ENCODE assay signal across 22 cellular contexts in the genomic region with DNA sequence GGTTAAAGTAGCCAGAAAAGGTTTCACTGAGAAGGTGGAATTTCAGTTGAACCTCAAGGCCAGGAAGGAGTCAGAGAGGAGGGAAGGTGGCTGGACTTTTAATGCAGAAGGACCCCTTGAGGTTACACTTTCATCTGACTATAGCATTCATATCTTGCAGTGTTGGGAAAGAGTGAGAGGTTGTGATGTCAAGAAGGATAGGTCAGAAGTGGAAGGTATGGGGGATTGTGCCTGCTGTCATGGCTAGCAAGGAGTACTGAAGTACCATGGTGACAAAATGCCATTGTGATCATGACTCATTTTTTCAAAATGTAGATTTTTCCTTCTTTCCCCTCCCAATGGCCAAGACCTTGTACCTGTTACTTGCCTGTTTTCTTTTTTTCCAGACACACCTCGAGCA. TPM values are rescaled to one million over a fixed set of nuclear protein-coding genes. Genes with fewer than 3 reads are reported as not detected.
DNase-seq lines count a peak whose midpoint lies in the region; ATAC-seq, FAIRE-seq and TF ChIP-seq lines count a peak whose summit lies in the region.
"Had no signal": no experiment of that assay in that cellular context is flagged by ENCODE, and none has a peak within 500 bp of the region (broad histone marks: within the 10 kb centered on the region; RNA-seq: fewer than 3 reads in every experiment).

No MANE protein-coding gene starts in this region.

- TF ChIP-seq CTCF in HEK293 (tag by site-specific recombination; IDR thresholded peaks at IDR 0.05) = no peak

- peaks cover 8% of the 10 kb centered on the region for H3K27me3 Mint-ChIP-seq in activated naive CD8-positive, alpha-beta T cell treated with anti-CD3 and anti-CD28 coated beads, Interleukin-2, amount 50 U/mL, for 24 hours
- no peaks in the 10 kb centered on the region for H3K27me3 Mint-ChIP-seq in activated naive CD8-positive, alpha-beta T cell treated with anti-CD3 and anti-CD28 coated beads for 36 hours
- H3K27me3 Mint-ChIP-seq in stimulated activated naive CD8-positive, alpha-beta T cell treated with anti-CD3 and anti-CD28 coated beads, Interleukin-15, Interleukin-2, amounts not matched to agents 100 ng/mL and 50 ng/mL, for 24 hours = peaks cover 9% of the 10 kb centered on the region

- H3K9me3 Mint-ChIP-seq in activated naive CD8-positive, alpha-beta T cell treated with anti-CD3 and anti-CD28 coated beads, Interleukin-2, amount 50 U/mL, for 24 hours = peaks cover 5% of the 10 kb centered on the region
- peaks cover 1% of the 10 kb centered on the region for H3K9me3 Mint-ChIP-seq in activated naive CD8-positive, alpha-beta T cell treated with anti-CD3 and anti-CD28 coated beads for 36 hours
- H3K9me3 Mint-ChIP-seq in stimulated activated naive CD8-positive, alpha-beta T cell treated with anti-CD3 and anti-CD28 coated beads, Interleukin-15, Interleukin-2, amounts not matched to agents 100 ng/mL and 50 ng/mL, for 24 hours = no peaks in the 10 kb centered on the region
- H3K9me3 Mint-ChIP-seq: CD8-positive, alpha-beta memory T cell; HFFc6 had no signal

- peak; percentile 8; the same call in 1 of the 2 replicates for TF ChIP-seq POLR2A in Raji (IDR thresholded peaks at IDR 0.05; ENCODE audit: insufficient read depth, low read depth, low read length)
- TF ChIP-seq POLR2A in H54 (IDR thresholded peaks at IDR 0.05; ENCODE audit: low read depth, low read length) = no peak

- peak overlapping the region; percentile 71 for H3K27ac Mint-ChIP-seq in activated naive CD8-positive, alpha-beta T cell treated with anti-CD3 and anti-CD28 coated beads, Interleukin-2, amount 50 U/mL, for 24 hours
- H3K27ac Mint-ChIP-seq in activated naive CD8-positive, alpha-beta T cell treated with anti-CD3 and anti-CD28 coated beads for 36 hours = no peak overlapping the region
- H3K27ac Mint-ChIP-seq in stimulated activated naive CD8-positive, alpha-beta T cell treated with anti-CD3 and anti-CD28 coated beads, Interleukin-15, Interleukin-2, amounts not matched to agents 100 ng/mL and 50 ng/mL, for 24 hours = peak overlapping the region; percentile 34
- H3K27ac Mint-ChIP-seq: CD8-positive, alpha-beta memory T cell; HFFc6 had no signal

- H3K27ac ChIP-seq in HEK293 (ENCODE audit: extremely low read depth, low read depth, low read length) = no peak overlapping the region
- H3K27ac ChIP-seq: BLaER1 treated with 17β-estradiol and CSF1 and Interleukin-3, amounts not matched to agents 10 nM and 100 nM; GM23248; HL-60 had no signal

- DNase-seq in activated naive CD8-positive, alpha-beta T cell treated with anti-CD3 and anti-CD28 coated beads, Interleukin-2, amount 50 U/mL, for 24 hours = no peak
- DNase-seq in activated naive CD8-positive, alpha-beta T cell treated with anti-CD3 and anti-CD28 coated beads for 36 hours = no peak
- DNase-seq in H54 (ENCODE audit: insufficient read length, low spot score) (no peak), NCI-H510A (lab: John Stamatoyannopoulos, UW) (no peak), NCI-H526 (lab: John Stamatoyannopoulos, UW) (no peak)
- DNase-seq: 8988T; CD8-positive, alpha-beta memory T cell; COR-L47; DMS 273 treated with DMSO at 0.1 percent for 48 hours; DMS53; DND-41; GM23248; HCEC 1CT; HFFc6 had no signal

- POLR2A ChIA-PET in HEK293 (lab: Yijun Ruan, JAX) = no interaction called here

- peaks cover 69% of the 10 kb centered on the region for H3K4me1 Mint-ChIP-seq in activated naive CD8-positive, alpha-beta T cell treated with anti-CD3 and anti-CD28 coated beads, Interleukin-2, amount 50 U/mL, for 24 hours
- H3K4me1 Mint-ChIP-seq in activated naive CD8-positive, alpha-beta T cell treated with anti-CD3 and anti-CD28 coated beads for 36 hours = peaks cover 37% of the 10 kb centered on the region
- H3K4me1 Mint-ChIP-seq in stimulated activated naive CD8-positive, alpha-beta T cell treated with anti-CD3 and anti-CD28 coated beads, Interleukin-15, Interleukin-2, amounts not matched to agents 100 ng/mL and 50 ng/mL, for 24 hours (ENCODE audit: low read depth) = peaks cover 75% of the 10 kb centered on the region

- no peak overlapping the region for H3K4me3 ChIP-seq in HEK293 (ENCODE audit: low read depth, low read length)
- H3K4me3 ChIP-seq: BLaER1 treated with 17β-estradiol and CSF1 and Interleukin-3, amounts not matched to agents 10 nM and 100 nM; GM23248 had no signal

- ATAC-seq in activated naive CD8-positive, alpha-beta T cell treated with anti-CD3 and anti-CD28 coated beads, Interleukin-2, amount 50 U/mL, for 24 hours = peak; percentile 80

- no peaks in the 10 kb centered on the region for H3K4me1 ChIP-seq in HEK293 (ENCODE audit: control insufficient read depth, insufficient read depth, low read length)

- FAIRE-seq in H54 (lab: Jason Lieb, UNC) = no peak
- FAIRE-seq: G401.6, GM12891, GM19239 had no signal

- CTCF ChIA-PET in HEK293 (lab: Yijun Ruan, JAX) = interaction anchor here (0.7 kb wide), 1 partner anchor 54 kb away, joined by 3 read pairs; no protein-coding TSS in a partner anchor

- H3K9me3 ChIP-seq in HEK293 (ENCODE audit: control insufficient read depth, insufficient read depth, low read depth, low read length) = no peaks in the 10 kb centered on the region
- H3K9me3 ChIP-seq: BLaER1 treated with 17β-estradiol and CSF1 and Interleukin-3, amounts not matched to agents 10 nM and 100 nM had no signal

- no peak overlapping the region for H3K4me3 Mint-ChIP-seq in activated naive CD8-positive, alpha-beta T cell treated with anti-CD3 and anti-CD28 coated beads, Interleukin-2, amount 50 U/mL, for 24 hours
- H3K4me3 Mint-ChIP-seq in activated naive CD8-positive, alpha-beta T cell treated with anti-CD3 and anti-CD28 coated beads for 36 hours = no peak overlapping the region
- H3K4me3 Mint-ChIP-seq in stimulated activated naive CD8-positive, alpha-beta T cell treated with anti-CD3 and anti-CD28 coated beads, Interleukin-15, Interleukin-2, amounts not matched to agents 100 ng/mL and 50 ng/mL, for 24 hours = no peak overlapping the region
- H3K4me3 Mint-ChIP-seq: CD8-positive, alpha-beta memory T cell; HFFc6 had no signal

- peaks cover 9% of the 10 kb centered on the region for H3K36me3 Mint-ChIP-seq in activated naive CD8-positive, alpha-beta T cell treated with anti-CD3 and anti-CD28 coated beads, Interleukin-2, amount 50 U/mL, for 24 hours (ENCODE audit: low read depth)
- H3K36me3 Mint-ChIP-seq in activated naive CD8-positive, alpha-beta T cell treated with anti-CD3 and anti-CD28 coated beads for 36 hours = peaks cover 6% of the 10 kb centered on the region
- H3K36me3 Mint-ChIP-seq in stimulated activated naive CD8-positive, alpha-beta T cell treated with anti-CD3 and anti-CD28 coated beads, Interleukin-15, Interleukin-2, amounts not matched to agents 100 ng/mL and 50 ng/mL, for 24 hours (ENCODE audit: low read depth) = no peaks in the 10 kb centered on the region
- H3K36me3 Mint-ChIP-seq: CD8-positive, alpha-beta memory T cell had no signal

- H3K36me3 ChIP-seq in HEK293 (ENCODE audit: control insufficient read depth in 2 of 2, insufficient read depth in 1 of 2, low read length in 2 of 2) = no peaks in the 10 kb centered on the region
- H3K36me3 ChIP-seq: BLaER1 treated with 17β-estradiol and CSF1 and Interleukin-3, amounts not matched to agents 10 nM and 100 nM had no signal

TF ChIP-seq in HEK293, 187 proteins besides CTCF, POLR2A, EP300 and RAD21:
- TF ChIP-seq ZNF585B (tag by site-specific recombination; IDR thresholded peaks at IDR 0.05) (no peak), ZBTB6 (tag by site-specific recombination; IDR thresholded peaks at IDR 0.05) (no peak), ZNF623 (tag by site-specific recombination; IDR thresholded peaks at IDR 0.05) (no peak), MYNN (tag by site-specific recombination; IDR thresholded peaks at IDR 0.05; ENCODE audit: borderline replicate concordance) (peak; percentile 48; the same call in 1 of the 2 replicates), ZNF391 (tag by site-specific recombination; IDR thresholded peaks at IDR 0.05; ENCODE audit: borderline replicate concordance, low read depth) (no peak)
- TF ChIP-seq, protein P1, sequence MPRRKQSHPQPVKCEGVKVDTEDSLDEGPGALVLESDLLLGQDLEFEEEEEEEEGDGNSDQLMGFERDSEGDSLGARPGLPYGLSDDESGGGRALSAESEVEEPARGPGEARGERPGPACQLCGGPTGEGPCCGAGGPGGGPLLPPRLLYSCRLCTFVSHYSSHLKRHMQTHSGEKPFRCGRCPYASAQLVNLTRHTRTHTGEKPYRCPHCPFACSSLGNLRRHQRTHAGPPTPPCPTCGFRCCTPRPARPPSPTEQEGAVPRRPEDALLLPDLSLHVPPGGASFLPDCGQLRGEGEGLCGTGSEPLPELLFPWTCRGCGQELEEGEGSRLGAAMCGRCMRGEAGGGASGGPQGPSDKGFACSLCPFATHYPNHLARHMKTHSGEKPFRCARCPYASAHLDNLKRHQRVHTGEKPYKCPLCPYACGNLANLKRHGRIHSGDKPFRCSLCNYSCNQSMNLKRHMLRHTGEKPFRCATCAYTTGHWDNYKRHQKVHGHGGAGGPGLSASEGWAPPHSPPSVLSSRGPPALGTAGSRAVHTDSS (tag by site-specific recombination; IDR thresholded peaks at IDR 0.05) = no peak

RNA-seq across cellular contexts. Expression of gene BACH2, which starts 5.2 kb away (rescaled TPM):
- 10 to 100 TPM; 73.1 to 78.0 TPM for total RNA-seq in activated naive CD8-positive, alpha-beta T cell treated with anti-CD3 and anti-CD28 coated beads for 36 hours
- total RNA-seq: HFFc6 had no signal
